1 cellular context compared by ENCODE assay signal in the genomic region with DNA sequence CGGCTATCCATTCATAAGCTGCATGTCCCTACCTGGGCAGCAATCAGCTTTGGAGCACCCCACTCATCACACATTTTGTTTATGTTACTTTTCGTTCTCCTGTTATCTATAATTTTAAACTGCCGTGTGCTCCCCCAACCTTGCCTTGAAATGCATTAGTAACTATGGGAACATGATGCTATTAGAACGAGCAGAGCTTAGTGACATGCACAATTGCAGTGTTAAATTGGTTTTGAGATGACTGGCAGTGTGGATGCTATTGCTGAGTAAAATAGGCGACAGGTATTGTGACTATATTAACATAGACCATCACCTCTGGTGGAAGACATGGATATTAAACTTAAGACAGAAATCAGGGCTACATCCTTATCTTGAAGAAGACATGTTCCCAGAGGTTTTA.
TF ChIP-seq lines count a peak whose summit lies in the region.

No MANE protein-coding gene starts in this region.

TF ChIP-seq in GM23338, 12 proteins besides CTCF, POLR2A, EP300 and RAD21 (continued from another document):
- TF ChIP-seq ZNF462 (CRISPR knock-in tag; IDR thresholded peaks at IDR 0.05) (no peak), CREB1 (CRISPR knock-in tag; IDR thresholded peaks at IDR 0.05; ENCODE audit: low read depth) (no peak)
TF ChIP-seq in GM23338: peak in this region for 0.
